In genomic region chr19:17282488-17283256, GRCh38 we compare ENCODE assay signal across 1 cellular context.
TF ChIP-seq lines count a peak whose summit lies in the region.

No MANE protein-coding gene starts in this region.

TF ChIP-seq in HepG2, 621 proteins besides CTCF, POLR2A, EP300 and RAD21 (continued from another document and continues in another):
- TF ChIP-seq MAX (IDR thresholded peaks at IDR 0.05) (peak; percentile 82), KLF16 (CRISPR knock-in tag; IDR thresholded peaks at IDR 0.05) (peak in 1 of 2 experiments; percentile 50; a peak in 1 of 4 replicates), HMGA1 (CRISPR knock-in tag; conservative IDR thresholded peaks at IDR 0.05) (no peak), DBP (CRISPR knock-in tag; IDR thresholded peaks at IDR 0.05; ENCODE audit: not compliant biosample characterization) (no peak), ZNF143 (CRISPR knock-in tag; IDR thresholded peaks at IDR 0.05) (0 out of 2 replicates have a peak, but pooled peaks have one; percentile 18), ZBTB39 (CRISPR knock-in tag; IDR thresholded peaks at IDR 0.05) (no peak), KLF12 (CRISPR knock-in tag; IDR thresholded peaks at IDR 0.05; ENCODE audit: borderline replicate concordance) (no peak), SAFB2 (CRISPR knock-in tag; IDR thresholded peaks at IDR 0.05; ENCODE audit: borderline replicate concordance, low read depth) (no peak; the same call in 1 of the 2 replicates), TEF (CRISPR knock-in tag; IDR thresholded peaks at IDR 0.05) (no peak), ZNF484 (CRISPR knock-in tag; IDR thresholded peaks at IDR 0.05; ENCODE audit: borderline replicate concordance, low read depth) (no peak), RFX3 (CRISPR knock-in tag; IDR thresholded peaks at IDR 0.05) (no peak), ZNF496 (CRISPR knock-in tag; IDR thresholded peaks at IDR 0.05; ENCODE audit: insufficient replicate concordance) (no peak), GFI1 (CRISPR knock-in tag; IDR thresholded peaks at IDR 0.05; ENCODE audit: borderline replicate concordance) (no peak), THAP11 (CRISPR knock-in tag; IDR thresholded peaks at IDR 0.05) (peak; percentile 55), JUND (CRISPR knock-in tag; IDR thresholded peaks at IDR 0.05) (no peak), ZSCAN25 (CRISPR knock-in tag; IDR thresholded peaks at IDR 0.05) (no peak), KDM5B (CRISPR knock-in tag; IDR thresholded peaks at IDR 0.05; ENCODE audit: borderline replicate concordance) (peak; percentile 76; the same call in 1 of the 2 replicates), ZNF205 (CRISPR knock-in tag; IDR thresholded peaks at IDR 0.05) (no peak), FOXC1 (CRISPR knock-in tag; IDR thresholded peaks at IDR 0.05; ENCODE audit: borderline replicate concordance) (peak; percentile 83; the same call in 1 of the 2 replicates), SMAD3 (CRISPR knock-in tag; IDR thresholded peaks at IDR 0.05) (no peak), RNF219 (CRISPR knock-in tag; IDR thresholded peaks at IDR 0.05) (no peak), ZNF784 (CRISPR knock-in tag; IDR thresholded peaks at IDR 0.05; ENCODE audit: borderline replicate concordance) (0 out of 2 replicates have a peak, but pooled peaks have one; percentile 61), MYPOP (CRISPR knock-in tag; IDR thresholded peaks at IDR 0.05) (peak; percentile 80; the same call in 1 of the 2 replicates), ZNF124 (CRISPR knock-in tag; IDR thresholded peaks at IDR 0.05) (no peak), MBD4 (IDR thresholded peaks at IDR 0.05; ENCODE audit: borderline replicate concordance, low read length) (no peak), ZNF34 (CRISPR knock-in tag; IDR thresholded peaks at IDR 0.05; ENCODE audit: borderline replicate concordance) (no peak), HOXD1 (CRISPR knock-in tag; IDR thresholded peaks at IDR 0.05) (no peak), SKI (IDR thresholded peaks at IDR 0.05; ENCODE audit: partially characterized antibody) (no peak), ZNF720 (CRISPR knock-in tag; IDR thresholded peaks at IDR 0.05) (no peak), ZFP1 (CRISPR knock-in tag; IDR thresholded peaks at IDR 0.05) (no peak), SP140L (CRISPR knock-in tag; IDR thresholded peaks at IDR 0.05; ENCODE audit: borderline replicate concordance) (no peak), STAT6 (CRISPR knock-in tag; IDR thresholded peaks at IDR 0.05; ENCODE audit: borderline replicate concordance) (no peak), FOXP1 (IDR thresholded peaks at IDR 0.05) (no peak), FOXP1 (CRISPR knock-in tag; IDR thresholded peaks at IDR 0.05) (no peak), DMTF1 (CRISPR knock-in tag; IDR thresholded peaks at IDR 0.05) (no peak), PBX2 (CRISPR knock-in tag; IDR thresholded peaks at IDR 0.05) (no peak), MTA3 (CRISPR knock-in tag; IDR thresholded peaks at IDR 0.05) (no peak), SRSF9 (IDR thresholded peaks at IDR 0.05; ENCODE audit: borderline replicate concordance, insufficient read depth, low read depth, low read length, poor library complexity, severe bottlenecking) (no peak), ZNF704 (CRISPR knock-in tag; IDR thresholded peaks at IDR 0.05; ENCODE audit: borderline replicate concordance) (no peak; the same call in 1 of the 2 replicates), SRSF4 (IDR thresholded peaks at IDR 0.05; ENCODE audit: low read depth, low read length, poor library complexity, severe bottlenecking) (no peak), ZNF160 (CRISPR knock-in tag; IDR thresholded peaks at IDR 0.05) (0 out of 2 replicates have a peak, but pooled peaks have one; percentile 36), ZNF17 (CRISPR knock-in tag; IDR thresholded peaks at IDR 0.05) (no peak), YY1 (IDR thresholded peaks at IDR 0.05; ENCODE audit: insufficient read depth, insufficient replicate concordance, low read depth, low read length) (peak; percentile 48), TIGD3 (CRISPR knock-in tag; IDR thresholded peaks at IDR 0.05; ENCODE audit: borderline replicate concordance) (0 out of 2 replicates have a peak, but pooled peaks have one; percentile 67), TCF7L2 (IDR thresholded peaks at IDR 0.05; ENCODE audit: low read depth, low read length) (no peak), ZNF33B (CRISPR knock-in tag; IDR thresholded peaks at IDR 0.05) (no peak), IRF2 (CRISPR knock-in tag; IDR thresholded peaks at IDR 0.05) (no peak; the same call in 1 of the 2 replicates), SMAD9 (CRISPR knock-in tag; IDR thresholded peaks at IDR 0.05) (no peak), HNRNPLL (IDR thresholded peaks at IDR 0.05; ENCODE audit: low read depth, low read length, poor library complexity, severe bottlenecking) (no peak), KLF6 (CRISPR knock-in tag; IDR thresholded peaks at IDR 0.05) (0 out of 2 replicates have a peak, but pooled peaks have one; percentile 27)
